In the genomic region with DNA sequence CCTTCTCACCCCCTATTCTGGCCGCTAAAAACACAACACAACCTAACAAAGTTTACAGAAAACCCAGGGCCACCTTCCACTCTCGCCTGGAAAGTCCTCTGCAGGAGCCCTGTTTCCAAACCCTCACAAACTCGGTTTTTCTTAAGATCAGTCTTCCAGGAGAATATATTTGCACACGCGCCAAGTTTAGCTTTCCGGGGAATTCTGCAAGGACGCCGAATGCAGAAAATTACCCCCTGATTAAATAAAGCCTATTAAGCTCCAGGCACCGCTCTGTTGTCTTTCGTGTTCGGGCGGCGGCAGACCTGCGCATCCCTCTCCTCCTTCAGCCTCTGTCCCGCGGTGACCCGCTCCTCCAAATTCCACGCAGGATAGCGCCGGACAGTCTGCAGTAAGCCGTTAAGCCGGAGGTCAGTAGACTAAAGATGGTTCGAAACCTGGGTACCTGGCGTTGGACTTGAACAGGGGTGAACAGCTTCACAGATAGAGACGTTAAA, we compare ENCODE assay signal across 1 cellular context.
A peak's percentile ranks its signal among the peaks of the same experiment; 100 is the strongest.
TF ChIP-seq lines count a peak whose summit lies in the region.

No MANE protein-coding gene starts in this region.

TF ChIP-seq in neural cell, 6 proteins besides CTCF, POLR2A, EP300 and RAD21:
- TF ChIP-seq EZH2 (IDR thresholded peaks at IDR 0.05; ENCODE audit: borderline replicate concordance, insufficient read depth, low read length, poor library complexity, severe bottlenecking) (peak; percentile 96), SMC3 (conservative IDR thresholded peaks at IDR 0.05; ENCODE audit: poor library complexity) (no peak)
TF ChIP-seq in neural cell: peak in this region for 1.
